Comparison of ENCODE assay signal across 23 cellular contexts in genomic region chr5:865771-866170, GRCh38. TPM values are rescaled to one million over a fixed set of nuclear protein-coding genes. Genes with fewer than 3 reads are reported as not detected.
"Had no signal": no experiment of that assay in that cellular context is flagged by ENCODE, and none has a peak within 500 bp of the region (broad histone marks: within the 10 kb centered on the region; RNA-seq: fewer than 3 reads in every experiment).

No MANE protein-coding gene starts in this region.

- H2AFZ ChIP-seq: parathyroid adenoma had no signal

- H3K9me3 Mint-ChIP-seq: immature natural killer cell; memory B cell; natural killer cell; stimulated activated effector memory CD8-positive, alpha-beta T cell treated with anti-CD3 and anti-CD28 coated beads, Interleukin-12 subunit alpha, Interleukin-12 subunit beta, amount 100 ng/mL, for 72 hours; type B pancreatic cell had no signal

- H3K4me3 ChIP-seq: coronary artery, gastrocnemius medialis, lung, right atrium auricular region, testis, tibial artery had no signal

- FAIRE-seq: endometrium had no signal

- H3K4me1 ChIP-seq: gastrocnemius medialis, right atrium auricular region, tibial artery had no signal

- H3K27ac ChIP-seq: coronary artery, gastrocnemius medialis, parathyroid adenoma, right atrium auricular region, testis, tibial artery had no signal

- H3K4me3 Mint-ChIP-seq: immature natural killer cell; memory B cell; natural killer cell; stimulated activated effector memory CD8-positive, alpha-beta T cell treated with anti-CD3 and anti-CD28 coated beads, Interleukin-12 subunit alpha, Interleukin-12 subunit beta, amount 100 ng/mL, for 72 hours; type B pancreatic cell had no signal

- H3K27ac Mint-ChIP-seq: memory B cell, progenitor cell of endocrine pancreas, type B pancreatic cell had no signal

- H3K36me3 Mint-ChIP-seq: natural killer cell had no signal

- ATAC-seq: gastrocnemius medialis; natural killer cell; stimulated activated effector memory CD8-positive, alpha-beta T cell treated with anti-CD3 and anti-CD28 coated beads, Interleukin-12 subunit alpha, Interleukin-12 subunit beta, amount 100 ng/mL, for 72 hours had no signal

- H3K27me3 ChIP-seq: gastrocnemius medialis, right atrium auricular region, testis, tibial artery had no signal

- H3K9me3 ChIP-seq: gastrocnemius medialis, right atrium auricular region, testis, tibial artery had no signal

- H3K27me3 Mint-ChIP-seq: memory B cell, progenitor cell of endocrine pancreas, type B pancreatic cell had no signal

- H3K9ac ChIP-seq: parathyroid adenoma had no signal

- H3K79me2 ChIP-seq: parathyroid adenoma had no signal

- H3K4me1 Mint-ChIP-seq: stimulated activated effector memory CD8-positive, alpha-beta T cell treated with anti-CD3 and anti-CD28 coated beads, Interleukin-12 subunit alpha, Interleukin-12 subunit beta, amount 100 ng/mL, for 72 hours had no signal

- DNase-seq: dermis blood vessel endothelial cell; effector memory CD4-positive, alpha-beta T cell; gastrocnemius medialis; head of caudate nucleus; hippocampal formation; immature natural killer cell; islet precursor cell; natural killer cell; stimulated activated CD4-positive, alpha-beta T cell treated with anti-CD3 and anti-CD28 coated beads, Interleukin-2, amount 100 ng/mL, for 24 hours; stimulated activated CD4-positive, alpha-beta T cell treated with anti-CD3 and anti-CD28 coated beads, Interleukin-4, amount 100 ng/mL, for 24 hours; stimulated activated naive CD4-positive, alpha-beta T cell treated with Interleukin-2 at 50 U/mL for 16 hours; substantia nigra; testis; tibial artery had no signal

RNA-seq across cellular contexts. Expression of gene ZDHHC11, which starts 15.0 kb away (rescaled TPM):
- polyA plus RNA-seq: immature natural killer cell had no signal
